Comparison of ENCODE assay signal across 33 cellular contexts in genomic region chr2:56576001-56576400, GRCh38.
"Had no signal": no experiment of that assay in that cellular context is flagged by ENCODE, and none has a peak within 500 bp of the region (broad histone marks: within the 10 kb centered on the region; RNA-seq: fewer than 3 reads in every experiment).

No MANE protein-coding gene starts in this region.

- ATAC-seq: activated CD4-positive, CD25-positive, alpha-beta regulatory T cell treated with anti-CD3 and anti-CD28 coated beads, Interleukin-2, amount 50 U/mL, for 24 hours; activated CD8-positive, alpha-beta T cell treated with anti-CD3 and anti-CD28 coated beads for 36 hours; activated T-cell treated with anti-CD3 and anti-CD28 coated beads, Interleukin-2, amount 50 U/mL, for 4 hours; activated T-helper 17 cell treated with anti-CD3 and anti-CD28 coated beads, Interleukin-2, amount 50 U/mL, for 72 hours; effector memory CD8-positive, alpha-beta T cell; foreskin keratinocyte; gastrocnemius medialis; T-helper 17 cell had no signal

- DNase-seq: activated B cell treated with CpG ODN at 0.5 μM for 24 hours; activated CD4-positive, alpha-beta T cell treated with anti-CD3 and anti-CD28 coated beads for 48 hours; activated CD4-positive, alpha-beta T cell treated with anti-CD3 and anti-CD28 coated beads, Interleukin-2, amount 50 U/mL, for 1 hour; activated CD4-positive, alpha-beta T cell treated with anti-CD3 and anti-CD28 coated beads, Interleukin-2, amount 50 U/mL, for 48 hours; activated CD8-positive, alpha-beta memory T cell treated with anti-CD3 and anti-CD28 coated beads for 24 hours; activated CD8-positive, alpha-beta T cell treated with anti-CD3 and anti-CD28 coated beads for 36 hours; activated effector memory CD4-positive, alpha-beta T cell treated with Interleukin-2 at 50 U/mL for 16 hours; activated gamma-delta T cell treated with Interleukin-2 at 50 U/mL for 16 hours; activated naive CD4-positive, alpha-beta T cell treated with anti-CD3 and anti-CD28 coated beads, Interleukin-2, amount 50 U/mL, for 16 hours; activated naive CD4-positive, alpha-beta T cell treated with Interleukin-2 at 50 U/mL for 16 hours; activated T-cell treated with anti-CD3 and anti-CD28 coated beads, Interleukin-2, amount 50 U/mL, for 4 hours; amniotic stem cell; anterior cingulate cortex; brain microvascular endothelial cell; caudate nucleus; cortex of kidney; dermis blood vessel endothelial cell; effector CD4-positive, alpha-beta T cell; effector memory CD8-positive, alpha-beta T cell; erythroblast; foreskin keratinocyte; gastrocnemius medialis; glutamatergic neuron; T-helper 1 cell; T-helper 17 cell; T1000; WERI-Rb-1 had no signal

- H3K4me3 ChIP-seq: esophagus muscularis mucosa, gastrocnemius medialis had no signal

- H3K27ac ChIP-seq: brain microvascular endothelial cell, esophagus muscularis mucosa, foreskin keratinocyte, gastrocnemius medialis, WERI-Rb-1 had no signal

- H3K27me3 ChIP-seq: brain microvascular endothelial cell, esophagus muscularis mucosa, foreskin keratinocyte, gastrocnemius medialis had no signal

- FAIRE-seq: astrocyte, bronchial epithelial cell, colon had no signal

- H3K4me1 ChIP-seq: esophagus muscularis mucosa, gastrocnemius medialis had no signal

- H3K36me3 ChIP-seq: brain microvascular endothelial cell, esophagus muscularis mucosa, gastrocnemius medialis, WERI-Rb-1 had no signal

- H3K9me3 ChIP-seq: gastrocnemius medialis had no signal
